10 cellular contexts compared by ENCODE assay signal in genomic region chr6:77467038-77467437, GRCh38. TPM values are rescaled to one million over a fixed set of nuclear protein-coding genes. Genes with fewer than 3 reads are reported as not detected.
DNase-seq lines count a peak whose midpoint lies in the region; ATAC-seq, FAIRE-seq and TF ChIP-seq lines count a peak whose summit lies in the region.
"Had no signal": no experiment of that assay in that cellular context is flagged by ENCODE, and none has a peak within 500 bp of the region (broad histone marks: within the 10 kb centered on the region; RNA-seq: fewer than 3 reads in every experiment).

No MANE protein-coding gene starts in this region.

- no peak overlapping the region for H3K23ac ChIP-seq in H1 (ENCODE audit: insufficient read length)

- H2AFZ ChIP-seq in H1 (ENCODE audit: low read length), result peak overlapping the region; percentile 98

- H3K18ac ChIP-seq in H1 (ENCODE audit: extremely low read depth, low read length), result peak overlapping the region; percentile 51; the same call in 1 of the 2 replicates

- intact Hi-C loops in Right ventricle myocardium inferior (cut with DNase I), result no loop called here
- intact Hi-C loops in uterus (cut with DNase I; ENCODE audit: low total_unique reads), result no loop called here

- no peak overlapping the region for H2BK120ac ChIP-seq in H1 (replicated peaks; ENCODE audit: low read depth, low read length)

- TF ChIP-seq CTCF in cardiac muscle cell (IDR thresholded peaks at IDR 0.05; ENCODE audit: low read depth, low read length) (no peak), H1 (IDR thresholded peaks at IDR 0.05; ENCODE audit: control extremely low read depth in 1 of 3, insufficient read depth in 1 of 3, low read depth in 1 of 3, low read length in 3 of 3) (no peak), uterus (IDR thresholded peaks at IDR 0.05) (no peak)

- no peaks in the 10 kb centered on the region for H4K20me1 ChIP-seq in H1 (replicated peaks in 1 of 2; ENCODE audit: control insufficient read depth in 1 of 2, insufficient read depth in 2 of 2, low read length in 2 of 2)

- H3K27me3 ChIP-seq in cardiac muscle cell (peaks cover 51% of the 10 kb centered on the region), H1 (replicated peaks in 1 of 4; ENCODE audit: control insufficient read depth in 3 of 4, extremely low read depth in 1 of 4, insufficient read depth in 3 of 4, low read length in 3 of 4) (peaks cover 4 to 50% (median 44%) of the 10 kb centered on the region in 4 experiments), muscle layer of duodenum (ENCODE audit: low read depth, low read length) (peaks cover 43% of the 10 kb centered on the region), uterus (peaks cover 5 to 7% of the 10 kb centered on the region in 2 donors)

- H3K79me2 ChIP-seq in H1 (ENCODE audit: control insufficient read depth in 1 of 2, insufficient read depth in 2 of 2, low read length in 2 of 2), result no peaks in the 10 kb centered on the region

- no peaks in the 10 kb centered on the region for H3K4me1 ChIP-seq in cardiac muscle cell (ENCODE audit: low read depth)
- peaks cover 0 to 5% (median under 1%) of the 10 kb centered on the region in 4 experiments; a peak in 5 of 7 replicates for H3K4me1 ChIP-seq in H1 (replicated peaks in 1 of 4; ENCODE audit: control insufficient read depth in 3 of 4, insufficient read depth in 4 of 4, low read length in 3 of 4)
- H3K4me1 ChIP-seq in muscle layer of duodenum (ENCODE audit: control insufficient read depth in 1 of 2, insufficient read depth in 2 of 2, low read length in 2 of 2), result peaks cover 7 to 23% of the 10 kb centered on the region in 2 donors
- H3K4me1 ChIP-seq in uterus, result no peaks in the 10 kb centered on the region

- no peak overlapping the region for H4K91ac ChIP-seq in H1 (replicated peaks; ENCODE audit: insufficient read length, low read length)

- H3K9me3 ChIP-seq in cardiac muscle cell (ENCODE audit: low read depth) (no peaks in the 10 kb centered on the region), H1 (ENCODE audit: insufficient read depth in 2 of 2, low read depth in 1 of 2, low read length in 1 of 2) (no peaks in the 10 kb centered on the region), muscle layer of duodenum (ENCODE audit: control insufficient read depth in 1 of 2, low read length in 2 of 2) (no peaks in the 10 kb centered on the region), uterus (no peaks in the 10 kb centered on the region)
- H3K9me3 ChIP-seq: SJSA1 had no signal

- TF ChIP-seq RAD21 in H1 (IDR thresholded peaks at IDR 0.05 in 1 of 2, conservative IDR thresholded peaks at IDR 0.05 in 1 of 2; ENCODE audit: low read depth in 2 of 2, low read length in 2 of 2), result no peak

- no peak overlapping the region for H2BK5ac ChIP-seq in H1 (ENCODE audit: low read depth, low read length)

- H3K27ac ChIP-seq in cardiac muscle cell (no peak overlapping the region), H1 (ENCODE audit: low read depth, low read length) (no peak overlapping the region), muscle layer of duodenum (ENCODE audit: low read length) (no peak overlapping the region), uterus (no peak overlapping the region)
- H3K27ac ChIP-seq: SJSA1 had no signal

- H4K5ac ChIP-seq in H1 (ENCODE audit: insufficient read length, low read depth, low read length), result no peak overlapping the region

- POLR2A ChIA-PET in H1 (lab: Charles Lee; ENCODE audit: partially characterized antibody), result no interaction called here

- H3K56ac ChIP-seq in H1 (replicated peaks; ENCODE audit: insufficient read length, low read depth, low read length), result no peak overlapping the region

- CTCF ChIA-PET in H1 (lab: Charles Lee; ENCODE audit: partially characterized antibody), result interaction anchor here (0.7 to 8.3 kb wide), 27 partner anchors 9 to 1533 kb away, joined by 3 to 112 read pairs (median 4); partner anchors contain the start of gene MEI4

- no peak overlapping the region for H2BK15ac ChIP-seq in H1 (ENCODE audit: low read length)

- no peak for TF ChIP-seq POLR2A in H1 (IDR thresholded peaks at IDR 0.05; ENCODE audit: control extremely low read depth in 1 of 2, low read depth in 2 of 2, low read length in 2 of 2)
- TF ChIP-seq POLR2A in uterus (IDR thresholded peaks at IDR 0.05), result no peak

- H3K79me1 ChIP-seq in H1 (ENCODE audit: low read depth, low read length), result no peaks in the 10 kb centered on the region

- DNase-seq in cardiac muscle cell (ENCODE audit: low read depth in 1 of 2, low spot score in 1 of 2) (peak; percentile 10 to 55), Right ventricle myocardium inferior (ENCODE audit: missing footprints) (no peak), H1 (ENCODE audit: low read depth in 1 of 2, low spot score in 2 of 2) (no peak), uterus (no peak), GF-D8 (lab: John Stamatoyannopoulos, UW) (no peak)

- no peak overlapping the region for H3K14ac ChIP-seq in H1 (ENCODE audit: insufficient read length)

- H3K36me3 ChIP-seq in cardiac muscle cell (no peaks in the 10 kb centered on the region), H1 (ENCODE audit: control insufficient read depth in 2 of 4, insufficient read depth in 4 of 4, low read length in 3 of 4) (no peaks in the 10 kb centered on the region), muscle layer of duodenum (ENCODE audit: control insufficient read depth in 1 of 2, insufficient read depth in 2 of 2, low read length in 2 of 2) (no peaks in the 10 kb centered on the region), uterus (no peaks in the 10 kb centered on the region)
- H3K36me3 ChIP-seq: SJSA1 had no signal

- peaks cover 38% of the 10 kb centered on the region for H3K23me2 ChIP-seq in H1 (ENCODE audit: low read depth, low read length)

- H2BK20ac ChIP-seq in H1 (ENCODE audit: low read length), result no peak overlapping the region

- peak; percentile 24 for FAIRE-seq in H1 (lab: Jason Lieb, UNC)

- ATAC-seq in Right ventricle myocardium inferior (no peak), HG02571 (IDR thresholded peaks at IDR 0.05; ENCODE audit: unreplicated experiment) (no peak), HG03196 (IDR thresholded peaks at IDR 0.05; ENCODE audit: unreplicated experiment) (no peak)

- H3K9ac ChIP-seq in H1 (replicated peaks in 1 of 4; ENCODE audit: extremely low read depth in 1 of 4, low read depth in 3 of 4, low read length in 3 of 4), result 0 out of 7 replicates have a peak overlapping the region, but pooled peaks of 1 of the 4 experiments have one; percentile 43

- H4K8ac ChIP-seq in H1 (ENCODE audit: extremely low read depth, insufficient read depth, low read length), result no peak overlapping the region

- no peak overlapping the region for H2AK5ac ChIP-seq in H1 (ENCODE audit: low read depth, low read length)

- H3K4me3 ChIP-seq in cardiac muscle cell (peak overlapping the region; percentile 53), H1 (ENCODE audit: extremely low read depth in 1 of 4, insufficient read depth in 2 of 4, low read depth in 3 of 4, low read length in 4 of 4) (peak overlapping the region; percentile 81 to 90 (median 86)), muscle layer of duodenum (ENCODE audit: low read depth in 1 of 2, low read length in 2 of 2) (peak overlapping the region; percentile 64 to 82), uterus (peak overlapping the region; percentile 31 to 34)
- H3K4me3 ChIP-seq: SJSA1 had no signal

- TF ChIP-seq EP300 in H1 (IDR thresholded peaks at IDR 0.05; ENCODE audit: borderline replicate concordance in 1 of 2, low read depth in 2 of 2, low read length in 2 of 2), result no peak

- H2BK12ac ChIP-seq in H1 (ENCODE audit: low read depth, low read length), result no peak overlapping the region

- peak overlapping the region; percentile 90 to 92 for H3K4me2 ChIP-seq in H1 (ENCODE audit: insufficient read depth in 1 of 2, low read depth in 2 of 2, low read length in 2 of 2)

- H3K4ac ChIP-seq in H1 (replicated peaks; ENCODE audit: insufficient read length, low read depth, low read length), result no peak overlapping the region

- WGBS in H1 (ENCODE audit: extremely low coverage in 1 of 2, insufficient coverage in 1 of 2, insufficient read length in 1 of 2, insufficient replicate concordance in 2 of 2, low coverage in 1 of 2, low lambda C conversion rate in 2 of 2, missing lambda C conversion rate in 1 of 2), 2 experiments, result 25% methylated on average over 11 of the region's 11 CpGs; no CpG with 5 or more reads in 1 of the 2 experiments

TF ChIP-seq in H1, 55 proteins besides CTCF, POLR2A, EP300 and RAD21 (continues in another document):
- TF ChIP-seq JUND (IDR thresholded peaks at IDR 0.05; ENCODE audit: low read length), result no peak

RNA-seq across cellular contexts. Expression of gene HTR1B, which starts 3.7 kb away (rescaled TPM):
- 2.2 and 6.4 TPM in 2 replicates for total RNA-seq in cardiac muscle cell
- polyA plus RNA-seq in cardiac muscle cell, result 0.97 and 2.8 TPM in 2 replicates
- not detected for total RNA-seq in Right ventricle myocardium inferior
- total RNA-seq in H1 (2021; fragmentation: NEBNext Ultra II Directional; extraction: Animal tissue kit (Norgen Biotek cat#: 25700)), result 1.1 and 1.6 TPM in 2 replicates
- polyA plus RNA-seq in H1 (2011; rRNA removed), result 1.4 and 1.7 TPM in 2 replicates
- 0.70 TPM for polyA plus RNA-seq in H1 (2011; cell fraction: cytosol; rRNA removed)
- 2.3 TPM for polyA plus RNA-seq in H1 (2011; cell fraction: nucleus; rRNA removed)
- polyA plus RNA-seq in H1 (2012, experiment 1 of 2), result 1.3 to 1.9 TPM (median 1.7 TPM) in 4 replicates
- 0.52 TPM for polyA plus RNA-seq in H1 (2012, experiment 2 of 2)
- 2.0 TPM for polyA plus RNA-seq in H1 (2013, experiment 1 of 2)
- polyA plus RNA-seq in H1 (2013, experiment 2 of 2), result 1.9 TPM
- 1.9 and 2.0 TPM in 2 replicates for polyA minus RNA-seq in H1 (2011; rRNA and poly(A)+ RNA removed)
- polyA minus RNA-seq in H1 (2011; cell fraction: cytosol; rRNA and poly(A)+ RNA removed), result not detected
- 1.9 TPM for polyA minus RNA-seq in H1 (2011; cell fraction: nucleus; rRNA and poly(A)+ RNA removed)
- total RNA-seq in uterus, result 1 to 10 TPM in 1 of 4 donors, under 1 TPM in 1, not detected in 2; 0.55 to 1.1 TPM
- total RNA-seq: HT1080, SJSA1 had no signal

Comparison
In these comparisons a context has a peak if more than half of its experiments do, and no peak if none do; other contexts are left out.
1. DNase-seq: peak in cardiac muscle cell (2 of 2); none in Right ventricle myocardium inferior (single experiment), H1 (0 of 2), uterus (0 of 2) and GF-D8 (single experiment).
2. H3K4me3 ChIP-seq: peak in every context shown above with its lines; median percentile 86 in H1; 73 in muscle layer of duodenum; 53 in cardiac muscle cell; 32 in uterus.